8 cellular contexts compared by ENCODE assay signal in genomic region chrX:23694606-23695005, GRCh38. TPM values are rescaled to one million over a fixed set of nuclear protein-coding genes. Genes with fewer than 3 reads are reported as not detected.
DNase-seq lines count a peak whose midpoint lies in the region; ATAC-seq and TF ChIP-seq lines count a peak whose summit lies in the region.

No MANE protein-coding gene starts in this region.

- H3K36me3 ChIP-seq in neural progenitor cell, result no peaks in the 10 kb centered on the region

- DNase-seq in DMS79 treated with DMSO at 0.1 percent for 48 hours (lab: John Stamatoyannopoulos, UW) (peak; percentile 1), DMS79 (lab: John Stamatoyannopoulos, UW) (no peak), HCEC 1CT (peak; percentile 15), NCI-H345 (lab: John Stamatoyannopoulos, UW) (peak; percentile 39), fibroblast of pulmonary artery (ENCODE audit: low read depth) (peak; percentile 67), neural progenitor cell (ENCODE audit: low spot score) (peak; percentile 76)
- DNase-seq in activated CD8-positive, alpha-beta T cell treated with anti-CD3 and anti-CD28 coated beads for 36 hours, result peak; percentile 54

- POLR2A ChIA-PET in activated CD8-positive, alpha-beta T cell treated with anti-CD3 and anti-CD28 coated beads for 36 hours (lab: Charles Lee), result no interaction called here

- ATAC-seq in activated CD8-positive, alpha-beta T cell treated with anti-CD3 and anti-CD28 coated beads for 36 hours, result peak; percentile 82
- ATAC-seq in HG02678 (IDR thresholded peaks at IDR 0.05; ENCODE audit: unreplicated experiment), result no peak

- H4K20me1 ChIP-seq in neural progenitor cell (ENCODE audit: low read depth), result no peaks in the 10 kb centered on the region

- no peak overlapping the region for H2AFZ ChIP-seq in neural progenitor cell (replicated peaks)

- intact Hi-C loops in activated CD8-positive, alpha-beta T cell treated with anti-CD3 and anti-CD28 coated beads for 36 hours (cut with micrococcal nuclease), result loop anchor here (2.0 kb wide), 1 partner anchor 208 kb away; no protein-coding TSS in a partner anchor

- H3K36me3 Mint-ChIP-seq in activated CD8-positive, alpha-beta T cell treated with anti-CD3 and anti-CD28 coated beads for 36 hours (ENCODE audit: low read depth), result no peaks in the 10 kb centered on the region
- H3K36me3 Mint-ChIP-seq in neural progenitor cell, result no peaks in the 10 kb centered on the region

- H3K27ac Mint-ChIP-seq in activated CD8-positive, alpha-beta T cell treated with anti-CD3 and anti-CD28 coated beads for 36 hours, result no peak overlapping the region
- no peak overlapping the region for H3K27ac Mint-ChIP-seq in neural progenitor cell

- H3K27me3 Mint-ChIP-seq in activated CD8-positive, alpha-beta T cell treated with anti-CD3 and anti-CD28 coated beads for 36 hours, result no peaks in the 10 kb centered on the region
- H3K27me3 Mint-ChIP-seq in neural progenitor cell (ENCODE audit: insufficient read depth, low read depth), result peaks cover 2% of the 10 kb centered on the region

- peak; percentile 53 for TF ChIP-seq CTCF in activated CD8-positive, alpha-beta T cell treated with anti-CD3 and anti-CD28 coated beads for 36 hours (IDR thresholded peaks at IDR 0.05)
- TF ChIP-seq CTCF in fibroblast of pulmonary artery (IDR thresholded peaks at IDR 0.05; ENCODE audit: low read length, missing control alignments) (peak; percentile 46), neural progenitor cell (IDR thresholded peaks at IDR 0.05) (peak; percentile 65)

- no peaks in the 10 kb centered on the region for H3F3A ChIP-seq in neural progenitor cell (ENCODE audit: low read depth)

- no peak overlapping the region for H3K27ac ChIP-seq in neural progenitor cell

- H3K4me3 ChIP-seq in fibroblast of pulmonary artery (replicated peaks; ENCODE audit: low read depth, low read length) (no peak overlapping the region), neural progenitor cell (peak overlapping the region; percentile 29)

- peak overlapping the region; percentile 53 for H3K4me2 ChIP-seq in neural progenitor cell

- H3K9me3 Mint-ChIP-seq in activated CD8-positive, alpha-beta T cell treated with anti-CD3 and anti-CD28 coated beads for 36 hours, result no peaks in the 10 kb centered on the region
- H3K9me3 Mint-ChIP-seq in neural progenitor cell, result no peaks in the 10 kb centered on the region

- H3K9me3 ChIP-seq in neural progenitor cell (ENCODE audit: low read depth), result no peaks in the 10 kb centered on the region

- H3K9ac ChIP-seq in neural progenitor cell, result no peak overlapping the region

- CTCF ChIA-PET in activated CD8-positive, alpha-beta T cell treated with anti-CD3 and anti-CD28 coated beads for 36 hours (lab: Charles Lee), result interaction anchor here (0.7 to 10.6 kb wide), 5 partner anchors 14 to 212 kb away, joined by 3 to 79 read pairs (median 3); no protein-coding TSS in a partner anchor

- H3K4me1 Mint-ChIP-seq in activated CD8-positive, alpha-beta T cell treated with anti-CD3 and anti-CD28 coated beads for 36 hours (ENCODE audit: low read depth), result no peaks in the 10 kb centered on the region
- no peaks in the 10 kb centered on the region for H3K4me1 Mint-ChIP-seq in neural progenitor cell

- H3K27me3 ChIP-seq in neural progenitor cell, result no peaks in the 10 kb centered on the region

- no peaks in the 10 kb centered on the region for H3K79me2 ChIP-seq in neural progenitor cell (ENCODE audit: low read depth)

- H3K4me3 Mint-ChIP-seq in activated CD8-positive, alpha-beta T cell treated with anti-CD3 and anti-CD28 coated beads for 36 hours, result no peak overlapping the region
- no peak overlapping the region for H3K4me3 Mint-ChIP-seq in neural progenitor cell

- no peaks in the 10 kb centered on the region for H3K4me1 ChIP-seq in neural progenitor cell

RNA-seq across cellular contexts. Expression of gene PRDX4, which starts 27.3 kb away (rescaled TPM):
- 10 to 100 TPM; 39.6 to 42.0 TPM for total RNA-seq in activated CD8-positive, alpha-beta T cell treated with anti-CD3 and anti-CD28 coated beads for 36 hours
- 149 and 162 TPM in 2 replicates for total RNA-seq in neural progenitor cell (ENCODE audit: low replicate concordance)

RNA-seq across cellular contexts. Expression of gene ACOT9, which starts 48.5 kb away (rescaled TPM):
- total RNA-seq in activated CD8-positive, alpha-beta T cell treated with anti-CD3 and anti-CD28 coated beads for 36 hours, result 10 to 100 TPM; 28.1 to 28.3 TPM
- 32.4 and 52.7 TPM in 2 replicates for total RNA-seq in neural progenitor cell (ENCODE audit: low replicate concordance)
